Comparison of ENCODE assay signal across 14 cellular contexts in genomic region chr16:85894266-85894665, GRCh38. TPM values are rescaled to one million over a fixed set of nuclear protein-coding genes. Genes with fewer than 3 reads are reported as not detected.
DNase-seq lines count a peak whose midpoint lies in the region; ATAC-seq and TF ChIP-seq lines count a peak whose summit lies in the region.
"Had no signal": no experiment of that assay in that cellular context is flagged by ENCODE, and none has a peak within 500 bp of the region (broad histone marks: within the 10 kb centered on the region; RNA-seq: fewer than 3 reads in every experiment).

No MANE protein-coding gene starts in this region.

- H3K4me3 Mint-ChIP-seq in endodermal cell: no peak overlapping the region
- H3K4me3 Mint-ChIP-seq: natural killer cell had no signal

- no peak overlapping the region for H2AFZ ChIP-seq in Karpas-422 (ENCODE audit: low read length)

- H3K9me2 ChIP-seq in Karpas-422 (replicated peaks; ENCODE audit: insufficient read depth, low read length): no peaks in the 10 kb centered on the region

- 65 to 75% methylated on average over 5 to 6 of the region's 6 CpGs for WGBS in endodermal cell (ENCODE audit: insufficient coverage in 1 of 2, insufficient read length in 1 of 2), 2 experiments

- ATAC-seq in left cardiac atrium (no peak), upper lobe of right lung (peak; percentile 46), Right ventricle myocardium inferior (no peak)
- ATAC-seq: natural killer cell, right cardiac atrium had no signal

- H3K79me2 ChIP-seq in Karpas-422 (ENCODE audit: low read length): peaks cover 3% of the 10 kb centered on the region

- H3K27ac ChIP-seq in right atrium auricular region (no peak overlapping the region), Karpas-422 (ENCODE audit: low read length) (no peak overlapping the region), endodermal cell (ENCODE audit: low read depth, low read length) (no peak overlapping the region), upper lobe of right lung (no peak overlapping the region)

- no peak for TF ChIP-seq CTCF in right atrium auricular region (IDR thresholded peaks at IDR 0.05)
- peak; percentile 70 for TF ChIP-seq CTCF in endodermal cell (conservative IDR thresholded peaks at IDR 0.05)
- peak; percentile 11 for TF ChIP-seq CTCF in upper lobe of right lung (IDR thresholded peaks at IDR 0.05)

- peaks cover 56% of the 10 kb centered on the region for H3K27me3 Mint-ChIP-seq in endodermal cell (ENCODE audit: insufficient read depth)

- H3K4me1 Mint-ChIP-seq in endodermal cell: peaks cover 12% of the 10 kb centered on the region

- DNase-seq in right atrium auricular region (ENCODE audit: low spot score) (peak; percentile 36), left cardiac atrium (no peak), Karpas-422 (peak; percentile 76), endodermal cell (peak; percentile 86), upper lobe of right lung (no peak), NCI-H146 (lab: John Stamatoyannopoulos, UW) (no peak), Right ventricle myocardium inferior (ENCODE audit: missing footprints) (no peak)
- DNase-seq in activated CD4-positive, alpha-beta T cell treated with anti-CD3 and anti-CD28 coated beads, Interleukin-2, amount 50 U/mL, for 1 hour: no peak
- DNase-seq: activated T-cell treated with anti-CD3 and anti-CD28 coated beads, Interleukin-2, amount 50 U/mL, for 1 hour; aorta; natural killer cell; right cardiac atrium; SIG-M5 had no signal

- H3K9me3 Mint-ChIP-seq in endodermal cell: no peaks in the 10 kb centered on the region
- H3K9me3 Mint-ChIP-seq: natural killer cell had no signal

- H3K27ac Mint-ChIP-seq in endodermal cell: no peak overlapping the region
- H3K27ac Mint-ChIP-seq: natural killer cell had no signal

- H3K4me1 ChIP-seq in right atrium auricular region (peaks cover 0 to 13% of the 10 kb centered on the region in 2 donors), Karpas-422 (ENCODE audit: low read length) (peaks cover 25% of the 10 kb centered on the region), endodermal cell (ENCODE audit: control insufficient read depth, insufficient read depth, low read length) (peaks cover 3% of the 10 kb centered on the region), upper lobe of right lung (peaks cover 15% of the 10 kb centered on the region)

- H3K9ac ChIP-seq in Karpas-422 (ENCODE audit: low read length) (no peak overlapping the region), endodermal cell (ENCODE audit: extremely low read depth, low read length, poor library complexity, severe bottlenecking) (no peak overlapping the region)

- H3K9me3 ChIP-seq in right atrium auricular region (no peaks in the 10 kb centered on the region), Karpas-422 (ENCODE audit: low read length) (no peaks in the 10 kb centered on the region), endodermal cell (ENCODE audit: control insufficient read depth, low read length) (no peaks in the 10 kb centered on the region), upper lobe of right lung (no peaks in the 10 kb centered on the region)

- no peaks in the 10 kb centered on the region for H3K36me3 ChIP-seq in right atrium auricular region
- no peaks in the 10 kb centered on the region for H3K36me3 ChIP-seq in Karpas-422 (ENCODE audit: insufficient read depth, low read length)
- no peaks in the 10 kb centered on the region for H3K36me3 ChIP-seq in endodermal cell (ENCODE audit: control insufficient read depth, insufficient read depth, low read length)
- no peaks in the 10 kb centered on the region for H3K36me3 ChIP-seq in upper lobe of right lung

- H3K4me3 ChIP-seq in right atrium auricular region (no peak overlapping the region), Karpas-422 (ENCODE audit: low read length) (no peak overlapping the region), endodermal cell (ENCODE audit: low read length) (no peak overlapping the region), upper lobe of right lung (no peak overlapping the region)

- H3K36me3 Mint-ChIP-seq in endodermal cell (ENCODE audit: low read depth): no peaks in the 10 kb centered on the region
- H3K36me3 Mint-ChIP-seq: natural killer cell had no signal

- peaks cover 2% of the 10 kb centered on the region for H4K20me1 ChIP-seq in Karpas-422 (ENCODE audit: insufficient read depth, low read depth, low read length)

- H3K4me2 ChIP-seq in Karpas-422 (ENCODE audit: low read depth, low read length, poor library complexity, severe bottlenecking): no peak overlapping the region

- intact Hi-C loops in left cardiac atrium (cut with DNase I) (no loop called here), upper lobe of right lung (cut with DNase I) (no loop called here), Right ventricle myocardium inferior (cut with DNase I) (no loop called here)

- peaks cover 0 to 7% of the 10 kb centered on the region in 2 donors for H3K27me3 ChIP-seq in right atrium auricular region
- no peaks in the 10 kb centered on the region for H3K27me3 ChIP-seq in Karpas-422 (ENCODE audit: low read length)
- peaks cover 52% of the 10 kb centered on the region for H3K27me3 ChIP-seq in endodermal cell (ENCODE audit: control insufficient read depth, insufficient read depth, low read length, poor library complexity, severe bottlenecking)
- H3K27me3 ChIP-seq in upper lobe of right lung: peaks cover 17% of the 10 kb centered on the region

RNA-seq across cellular contexts. Expression of gene IRF8, which starts 4.7 kb away (rescaled TPM):
- 10 to 100 TPM in 1 of 2 donors, 1 to 10 TPM in 1; 2.2 to 10.6 TPM for total RNA-seq in right atrium auricular region
- 10 to 100 TPM in 1 of 2 donors, 1 to 10 TPM in 1; 9.2 to 15.6 TPM for total RNA-seq in left cardiac atrium
- total RNA-seq in Karpas-422 (2014; rRNA removed; shearing (Covaris generic); ENCODE audit: low replicate concordance): 285 and 592 TPM in 2 replicates
- under 1 TPM; 0.24 to 0.75 TPM for total RNA-seq in endodermal cell
- 0.64 TPM for polyA plus RNA-seq in endodermal cell (2013, experiment 1 of 2)
- polyA plus RNA-seq in endodermal cell (2013, experiment 2 of 2): 0.21 TPM
- total RNA-seq in upper lobe of right lung: 43.1 TPM
- total RNA-seq in Right ventricle myocardium inferior: 3.3 TPM
- total RNA-seq: NCI-H460 had no signal

Comparison
In these comparisons a context has a peak if more than half of its experiments do, and no peak if none do; other contexts are left out.
1. DNase-seq: peak in right atrium auricular region (single experiment), Karpas-422 (single experiment) and endodermal cell (single experiment); none in left cardiac atrium (single experiment), upper lobe of right lung (single experiment), NCI-H146 (single experiment), activated CD4-positive, alpha-beta T cell treated with anti-CD3 and anti-CD28 coated beads, Interleukin-2, amount 50 U/mL, for 1 hour (single experiment) and Right ventricle myocardium inferior (single experiment).
2. CTCF ChIP-seq: peak in endodermal cell (single experiment) and upper lobe of right lung (single experiment); none in right atrium auricular region (0 of 2).